ENCODE assay signal across 19 cellular contexts in the genomic region with DNA sequence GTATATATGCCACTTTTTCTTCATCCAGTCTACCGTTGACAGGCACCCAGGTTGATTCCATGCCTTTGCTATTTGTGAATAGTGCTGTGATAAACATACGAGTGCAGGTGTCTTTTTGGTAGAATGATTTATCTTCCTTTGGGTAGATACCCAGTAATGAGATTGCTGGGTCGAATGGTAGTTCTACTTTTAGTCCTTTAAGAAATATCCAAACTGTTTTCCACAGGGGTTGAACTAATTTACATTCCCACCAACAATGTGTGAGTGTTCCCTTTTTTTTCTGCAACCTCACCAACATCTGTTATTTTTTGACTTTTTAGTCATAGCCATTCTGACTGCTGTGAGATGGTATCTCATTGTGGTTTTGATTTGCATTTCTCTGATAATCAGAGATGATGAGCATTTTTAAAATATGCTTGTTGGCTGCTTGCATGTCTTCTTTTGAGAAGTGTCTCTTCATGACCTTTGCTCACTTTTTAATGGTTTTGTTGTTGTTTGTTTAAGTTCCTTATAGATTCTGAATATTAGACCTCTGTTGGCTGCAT. TPM values are rescaled to one million over a fixed set of nuclear protein-coding genes. Genes with fewer than 3 reads are reported as not detected.
DNase-seq lines count a peak whose midpoint lies in the region; ATAC-seq and TF ChIP-seq lines count a peak whose summit lies in the region.
"Had no signal": no experiment of that assay in that cellular context is flagged by ENCODE, and none has a peak within 500 bp of the region (broad histone marks: within the 10 kb centered on the region; RNA-seq: fewer than 3 reads in every experiment).

No MANE protein-coding gene starts in this region.

- peaks cover 44 to 76% (median 59%) of the 10 kb centered on the region in 10 experiments for H3K4me1 ChIP-seq in BLaER1 treated with 17β-estradiol and CSF1 and Interleukin-3, amounts not matched to agents 10 nM and 100 nM
- no peaks in the 10 kb centered on the region for H3K4me1 ChIP-seq in right atrium auricular region
- H3K4me1 ChIP-seq: breast epithelium, thyroid gland had no signal

- H3K9me3 ChIP-seq in BLaER1 treated with 17β-estradiol and CSF1 and Interleukin-3, amounts not matched to agents 10 nM and 100 nM (replicated peaks in 1 of 11) = peaks cover 0 to 8% (median 4%) of the 10 kb centered on the region in 11 experiments; a peak in 6 of 22 replicates
- H3K9me3 ChIP-seq in T-helper 17 cell (ENCODE audit: control insufficient read depth, low read length, poor library complexity, severe bottlenecking) = no peaks in the 10 kb centered on the region
- no peaks in the 10 kb centered on the region for H3K9me3 ChIP-seq in right atrium auricular region
- H3K9me3 ChIP-seq: breast epithelium, thyroid gland had no signal

- TF ChIP-seq CTCF in right atrium auricular region (IDR thresholded peaks at IDR 0.05) = no peak

- H3K36me3 Mint-ChIP-seq in T-helper 17 cell (ENCODE audit: low read depth) = no peaks in the 10 kb centered on the region
- H3K36me3 Mint-ChIP-seq in central memory CD8-positive, alpha-beta T cell (ENCODE audit: insufficient read depth) = peaks cover 58% of the 10 kb centered on the region

- peaks cover 71% of the 10 kb centered on the region for H3K4me1 Mint-ChIP-seq in T-helper 17 cell
- peaks cover 84% of the 10 kb centered on the region for H3K4me1 Mint-ChIP-seq in central memory CD8-positive, alpha-beta T cell

- peak overlapping the region in 2 of 11 experiments; percentile 25 to 74; a peak in 3 of 22 replicates for H3K27ac ChIP-seq in BLaER1 treated with 17β-estradiol and CSF1 and Interleukin-3, amounts not matched to agents 10 nM and 100 nM
- no peak overlapping the region for H3K27ac ChIP-seq in right atrium auricular region
- H3K27ac ChIP-seq: breast epithelium, GM23248, PC-9, thyroid gland had no signal

- H3K36me3 ChIP-seq in BLaER1 treated with 17β-estradiol and CSF1 and Interleukin-3, amounts not matched to agents 10 nM and 100 nM = no peaks in the 10 kb centered on the region
- no peaks in the 10 kb centered on the region for H3K36me3 ChIP-seq in right atrium auricular region
- H3K36me3 ChIP-seq: breast epithelium, thyroid gland had no signal

- peak overlapping the region; percentile 88 for H3K4me3 Mint-ChIP-seq in T-helper 17 cell
- H3K4me3 Mint-ChIP-seq in central memory CD8-positive, alpha-beta T cell = peak overlapping the region; percentile 99

- no peak overlapping the region for H3K4me3 ChIP-seq in BLaER1 treated with 17β-estradiol and CSF1 and Interleukin-3, amounts not matched to agents 10 nM and 100 nM
- no peak overlapping the region for H3K4me3 ChIP-seq in right atrium auricular region
- H3K4me3 ChIP-seq: breast epithelium, GM23248, PC-9, thyroid gland had no signal

- no peaks in the 10 kb centered on the region for H3K9me3 Mint-ChIP-seq in central memory CD8-positive, alpha-beta T cell

- peaks cover 0 to 19% (median 0%) of the 10 kb centered on the region in 11 experiments; a peak in 5 of 22 replicates for H3K27me3 ChIP-seq in BLaER1 treated with 17β-estradiol and CSF1 and Interleukin-3, amounts not matched to agents 10 nM and 100 nM
- no peaks in the 10 kb centered on the region for H3K27me3 ChIP-seq in right atrium auricular region
- H3K27me3 ChIP-seq: breast epithelium, thyroid gland had no signal

- peak overlapping the region in 8 of 11 experiments; percentile 37 to 94 (median 84); a peak in 14 of 22 replicates for H3K4me2 ChIP-seq in BLaER1 treated with 17β-estradiol and CSF1 and Interleukin-3, amounts not matched to agents 10 nM and 100 nM
- H3K4me2 ChIP-seq: PC-9 had no signal

- peak overlapping the region; percentile 100 for H3K27ac Mint-ChIP-seq in T-helper 17 cell
- H3K27ac Mint-ChIP-seq in central memory CD8-positive, alpha-beta T cell (ENCODE audit: low read depth) = peak overlapping the region; percentile 100

- DNase-seq in GF-D8 (lab: John Stamatoyannopoulos, UW) (peak; percentile 9), T-helper 17 cell (no peak), right atrium auricular region (ENCODE audit: low spot score) (no peak), superior temporal gyrus (ENCODE audit: extremely low spot score) (no peak)
- no peak for DNase-seq in central memory CD8-positive, alpha-beta T cell (ENCODE audit: low spot score in 2 of 2)
- DNase-seq: GDM1; GM23248; IMR-90; NCI-H69; PC-9; stimulated activated CD4-positive, alpha-beta T cell treated with anti-CD3 and anti-CD28 coated beads, Interleukin-4, amount 100 ng/mL, for 24 hours; thyroid gland had no signal

- no peaks in the 10 kb centered on the region for H3K27me3 Mint-ChIP-seq in T-helper 17 cell
- H3K27me3 Mint-ChIP-seq in central memory CD8-positive, alpha-beta T cell = no peaks in the 10 kb centered on the region

- peak overlapping the region in 1 of 11 experiments; percentile 20; a peak in 1 of 22 replicates for H3K9ac ChIP-seq in BLaER1 treated with 17β-estradiol and CSF1 and Interleukin-3, amounts not matched to agents 10 nM and 100 nM
- H3K9ac ChIP-seq: GM23248 had no signal

- H4K20me1 ChIP-seq in BLaER1 treated with 17β-estradiol and CSF1 and Interleukin-3, amounts not matched to agents 10 nM and 100 nM = no peaks in the 10 kb centered on the region

- ATAC-seq in T-helper 17 cell = peak; percentile 5
- no peak for ATAC-seq in central memory CD8-positive, alpha-beta T cell (replicated peaks; ENCODE audit: extremely low read depth, poor library complexity, severe bottlenecking)
- ATAC-seq in GM21723 (IDR thresholded peaks at IDR 0.05; ENCODE audit: unreplicated experiment) = no peak
- no peak for ATAC-seq in HG03039 (IDR thresholded peaks at IDR 0.05; ENCODE audit: unreplicated experiment)
- ATAC-seq: esophagus mucosa had no signal

RNA-seq across cellular contexts. Expression of a gene that starts 1.9 kb away (rescaled TPM):
- 10 to 100 TPM; 37.8 to 42.0 TPM for total RNA-seq in T-helper 17 cell
- total RNA-seq in right atrium auricular region = under 1 TPM; 0.19 to 0.47 TPM
- total RNA-seq: glomerular endothelial cell, GM23248, IMR-90, PC-9, SK-MEL-5 had no signal

Comparison
In these comparisons a context has a peak if more than half of its experiments do, and no peak if none do; other contexts are left out.
1. RNA of a gene that starts 1.9 kb away (total RNA-seq): 37.8 to 42.0 TPM in T-helper 17 cell; 0.19 to 0.47 TPM in right atrium auricular region; every median in the first group is over 10 times any median in the second.